In genomic region chr3:43304126-43304525, GRCh38 we compare ENCODE assay signal across 21 cellular contexts.
"Had no signal": no experiment of that assay in that cellular context is flagged by ENCODE, and none has a peak within 500 bp of the region (broad histone marks: within the 10 kb centered on the region; RNA-seq: fewer than 3 reads in every experiment).

No MANE protein-coding gene starts in this region.

- H3K4me1 Mint-ChIP-seq: nephron had no signal

- DNase-seq: activated CD4-positive, alpha-beta T cell treated with anti-CD3 and anti-CD28 coated beads for 1 hour; activated CD4-positive, alpha-beta T cell treated with anti-CD3 and anti-CD28 coated beads, Interleukin-2, amount 50 U/mL, for 4 hours; activated effector memory CD4-positive, alpha-beta T cell treated with anti-CD3 and anti-CD28 coated beads, Interleukin-2, amount 50 U/mL, for 16 hours; activated naive CD4-positive, alpha-beta T cell treated with anti-CD3 and anti-CD28 coated beads, Interleukin-2, amount 10 ng/mL, durations not matched to agents 7 days and 5 days; colonic mucosa; dorsolateral prefrontal cortex; esophagus squamous epithelium; gastrocnemius medialis; hippocampal formation; left ventricle myocardium inferior; nucleus accumbens; posterior cingulate gyrus; stimulated activated CD4-positive, alpha-beta T cell treated with anti-CD3 and anti-CD28 coated beads, Interleukin-15, amount 100 ng/mL, for 24 hours; stimulated activated CD8-positive, alpha-beta memory T cell treated with anti-CD3 and anti-CD28 coated beads, Interleukin-4, amount 100 ng/mL, for 48 hours; stimulated activated naive CD4-positive, alpha-beta T cell had no signal

- H3K27me3 Mint-ChIP-seq: activated naive CD4-positive, alpha-beta T cell treated with anti-CD3 and anti-CD28 coated beads, Interleukin-2, amount 10 ng/mL, durations not matched to agents 7 days and 5 days; type B pancreatic cell had no signal

- H3K9me3 ChIP-seq: breast epithelium, colonic mucosa, esophagus squamous epithelium, gastrocnemius medialis, thoracic aorta, vagina had no signal

- H3K4me3 Mint-ChIP-seq: activated naive CD4-positive, alpha-beta T cell treated with anti-CD3 and anti-CD28 coated beads, Interleukin-2, amount 10 ng/mL, durations not matched to agents 7 days and 5 days; nephron; type B pancreatic cell had no signal

- H3K27ac Mint-ChIP-seq: nephron, type B pancreatic cell had no signal

- ATAC-seq: gastrocnemius medialis, sciatic nerve had no signal

- H3K9me3 Mint-ChIP-seq: activated naive CD4-positive, alpha-beta T cell treated with anti-CD3 and anti-CD28 coated beads, Interleukin-2, amount 10 ng/mL, durations not matched to agents 7 days and 5 days; nephron; type B pancreatic cell had no signal
